ENCODE assay signal across 1 cellular context in genomic region chr17:76528156-76528527, GRCh38.
A peak's percentile ranks its signal among the peaks of the same experiment; 100 is the strongest.
TF ChIP-seq lines count a peak whose summit lies in the region.

No MANE protein-coding gene starts in this region.

TF ChIP-seq in HepG2, 621 proteins besides CTCF, POLR2A, EP300 and RAD21:
- TF ChIP-seq ETV6 (CRISPR knock-in tag; conservative IDR thresholded peaks at IDR 0.05) = no peak
- 0 out of 2 replicates have a peak, but pooled peaks have one; percentile 2 for TF ChIP-seq MEIS1 (CRISPR knock-in tag; IDR thresholded peaks at IDR 0.05; ENCODE audit: borderline replicate concordance)
- peak; percentile 35 for TF ChIP-seq SRSF1 (optimal IDR thresholded peaks at IDR 0.05; ENCODE audit: low read depth, low read length)
- TF ChIP-seq HDAC6 (IDR thresholded peaks at IDR 0.05; ENCODE audit: low read depth, low read length) = no peak
- no peak for TF ChIP-seq GATAD1 (CRISPR knock-in tag; IDR thresholded peaks at IDR 0.05)
- no peak for TF ChIP-seq RAD51 (IDR thresholded peaks at IDR 0.05; ENCODE audit: borderline replicate concordance)
- no peak for TF ChIP-seq SRSF4 (IDR thresholded peaks at IDR 0.05; ENCODE audit: low read depth, low read length, poor library complexity, severe bottlenecking)
- TF ChIP-seq ZNF552 (CRISPR knock-in tag; IDR thresholded peaks at IDR 0.05; ENCODE audit: borderline replicate concordance) = no peak
- no peak for TF ChIP-seq ZNF451 (CRISPR knock-in tag; IDR thresholded peaks at IDR 0.05)
